23 cellular contexts compared by ENCODE assay signal in genomic region chr6:26315274-26315673, GRCh38.
"Had no signal": no experiment of that assay in that cellular context is flagged by ENCODE, and none has a peak within 500 bp of the region (broad histone marks: within the 10 kb centered on the region; RNA-seq: fewer than 3 reads in every experiment).

No MANE protein-coding gene starts in this region.

- H3K4me1 ChIP-seq: psoas muscle had no signal

- ATAC-seq: activated CD8-positive, alpha-beta T cell treated with anti-CD3 and anti-CD28 coated beads, Interleukin-2, amount 10 ng/mL, durations not matched to agents 7 days and 5 days; gastrocnemius medialis; heart left ventricle; left cardiac atrium; psoas muscle had no signal

- H3K9me3 Mint-ChIP-seq: activated naive CD8-positive, alpha-beta T cell treated with anti-CD3 and anti-CD28 coated beads, Interleukin-2, amount 10 ng/mL, durations not matched to agents 7 days and 5 days; endodermal cell had no signal

- DNase-seq: activated CD4-positive, alpha-beta T cell treated with anti-CD3 and anti-CD28 coated beads for 1 hour; activated CD4-positive, alpha-beta T cell treated with anti-CD3 and anti-CD28 coated beads, Interleukin-2, amount 50 U/mL, for 1 hour; activated CD8-positive, alpha-beta T cell treated with anti-CD3 and anti-CD28 coated beads, Interleukin-2, amount 10 ng/mL, durations not matched to agents 7 days and 5 days; activated naive CD8-positive, alpha-beta T cell treated with anti-CD3 and anti-CD28 coated beads, Interleukin-2, amount 10 ng/mL, durations not matched to agents 7 days and 5 days; amygdala; cortex of kidney; endodermal cell; esophagus squamous epithelium; gastrocnemius medialis; heart left ventricle; islet precursor cell; left cardiac atrium; mesenchymal stem cell; ovary; psoas muscle; stimulated activated CD4-positive, alpha-beta T cell treated with anti-CD3 and anti-CD28 coated beads, Interleukin-4, amount 100 ng/mL, for 24 hours; stimulated activated naive CD4-positive, alpha-beta T cell treated with Interleukin-2 at 50 U/mL for 16 hours; SW 1271; upper lobe of left lung had no signal

- H3K27ac Mint-ChIP-seq: activated CD8-positive, alpha-beta T cell treated with anti-CD3 and anti-CD28 coated beads, Interleukin-2, amount 10 ng/mL, durations not matched to agents 7 days and 5 days; activated naive CD8-positive, alpha-beta T cell treated with anti-CD3 and anti-CD28 coated beads, Interleukin-2, amount 10 ng/mL, durations not matched to agents 7 days and 5 days; endodermal cell had no signal

- H3K4me3 ChIP-seq: esophagus squamous epithelium, gastrocnemius medialis, heart left ventricle, ovary, psoas muscle, right atrium auricular region, thoracic aorta, upper lobe of left lung had no signal

- H3K27ac ChIP-seq: esophagus squamous epithelium, gastrocnemius medialis, heart left ventricle, neutrophil, ovary, psoas muscle, right atrium auricular region, thoracic aorta, upper lobe of left lung, VCaP had no signal

- H3K27me3 ChIP-seq: ovary had no signal

- H3K36me3 ChIP-seq: esophagus squamous epithelium, gastrocnemius medialis, heart left ventricle, neutrophil, ovary, right atrium auricular region, thoracic aorta, upper lobe of left lung had no signal

- H3K9me3 ChIP-seq: esophagus squamous epithelium, gastrocnemius medialis, heart left ventricle, neutrophil, ovary, psoas muscle, right atrium auricular region, thoracic aorta, upper lobe of left lung had no signal
